Comparison of ENCODE assay signal across 19 cellular contexts in the genomic region with DNA sequence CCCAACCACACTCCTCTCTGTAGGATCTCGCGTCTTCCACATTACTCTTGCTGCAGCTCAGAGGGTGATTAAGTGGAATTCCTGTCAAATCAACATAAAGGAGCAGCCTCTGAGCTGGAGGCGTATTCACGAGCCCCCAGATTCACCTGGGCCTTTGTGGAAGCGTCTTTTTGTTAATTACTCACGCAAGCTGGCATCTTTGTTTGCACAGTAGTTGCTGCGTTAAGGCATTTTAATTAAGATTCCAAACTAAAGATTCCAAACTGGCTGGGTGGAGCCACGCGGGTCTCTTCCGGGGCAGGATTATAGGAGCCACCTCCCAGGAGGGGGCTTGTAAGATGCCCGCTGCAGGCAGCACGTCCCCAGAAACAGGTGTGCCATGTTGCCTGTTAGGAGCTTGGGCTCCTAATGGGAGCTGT. TPM values are rescaled to one million over a fixed set of nuclear protein-coding genes. Genes with fewer than 3 reads are reported as not detected.
A peak's percentile ranks its signal among the peaks of the same experiment; 100 is the strongest.
DNase-seq lines count a peak whose midpoint lies in the region; TF ChIP-seq lines count a peak whose summit lies in the region.
"Had no signal": no experiment of that assay in that cellular context is flagged by ENCODE, and none has a peak within 500 bp of the region (broad histone marks: within the 10 kb centered on the region; RNA-seq: fewer than 3 reads in every experiment).

No MANE protein-coding gene starts in this region.

- no peak for DNase-seq in H9
- DNase-seq in chondrocyte (ENCODE audit: low spot score), result peak; percentile 34
- peak; percentile 48 for DNase-seq in mesendoderm
- peak; percentile 51 for DNase-seq in retina
- no peak for DNase-seq in cardiac septum (ENCODE audit: low spot score)
- DNase-seq in GDM1 (lab: John Stamatoyannopoulos, UW), result no peak
- no peak for DNase-seq in activated T-cell treated with anti-CD3 and anti-CD28 coated beads, Interleukin-2, amount 50 U/mL, for 24 hours
- DNase-seq: AML-193, COR-L47, DMS153, EL, NCI-H1048, NCI-H1436 treated with DMSO at 0.1 percent for 48 hours, NCI-H2029 treated with DMSO at 0.1 percent for 48 hours, NCI-H510A treated with DMSO at 0.1 percent for 48 hours had no signal

- H3K36me3 ChIP-seq in mesendoderm (ENCODE audit: control insufficient read depth, insufficient read depth, low read length), result no peaks in the 10 kb centered on the region

- H4K5ac ChIP-seq in H9 (ENCODE audit: insufficient read length, low read depth, low read length), result no peak overlapping the region
- H4K5ac ChIP-seq in mesendoderm (ENCODE audit: low read length), result no peak overlapping the region

- H2BK20ac ChIP-seq in H9 (ENCODE audit: low read depth, low read length, poor library complexity, severe bottlenecking), result no peak overlapping the region

- no peak overlapping the region for H3K9ac ChIP-seq in H9 (ENCODE audit: extremely low read depth, insufficient read length, low read length)
- H3K9ac ChIP-seq in mesendoderm (ENCODE audit: low read length), result no peak overlapping the region
- H3K9ac ChIP-seq: KMS-11 had no signal

- no peak overlapping the region for H3K4me2 ChIP-seq in H9 (ENCODE audit: insufficient read depth, insufficient read length, low read length)
- H3K4me2 ChIP-seq in mesendoderm (ENCODE audit: low read length), result no peak overlapping the region
- H3K4me2 ChIP-seq: KMS-11 had no signal

- H3K9me3 Mint-ChIP-seq in H9 (no peaks in the 10 kb centered on the region), chondrocyte (ENCODE audit: low read depth) (no peaks in the 10 kb centered on the region)
- no peaks in the 10 kb centered on the region for H3K9me3 Mint-ChIP-seq in activated T-cell treated with anti-CD3 and anti-CD28 coated beads, Interleukin-2, amount 50 U/mL, for 24 hours

- H3K14ac ChIP-seq in H9 (ENCODE audit: insufficient read depth, low read length), result no peak overlapping the region

- no peak overlapping the region for H3T11ph ChIP-seq in H9 (ENCODE audit: low read length)

- no peak overlapping the region for H3K4me3 ChIP-seq in mesendoderm (ENCODE audit: low read length)

- no peak overlapping the region for H2BK12ac ChIP-seq in H9 (ENCODE audit: insufficient read length, low read depth, low read length)

- H2BK15ac ChIP-seq in H9 (ENCODE audit: low read depth, low read length) (no peak overlapping the region), mesendoderm (replicated peaks; ENCODE audit: low read depth) (no peak overlapping the region)

- H3K23me2 ChIP-seq in H9 (ENCODE audit: insufficient read length, low read depth, low read length, poor library complexity, severe bottlenecking), result no peaks in the 10 kb centered on the region

- no peaks in the 10 kb centered on the region for H3K4me1 ChIP-seq in H9 (ENCODE audit: insufficient read depth, low read length)
- H3K4me1 ChIP-seq in mesendoderm (ENCODE audit: control insufficient read depth, low read depth, low read length), result no peaks in the 10 kb centered on the region

- H3K4me3 Mint-ChIP-seq in H9 (no peak overlapping the region; a peak in 2 of 5 replicates), chondrocyte (ENCODE audit: unreplicated experiment) (no peak overlapping the region)
- H3K4me3 Mint-ChIP-seq in activated T-cell treated with anti-CD3 and anti-CD28 coated beads, Interleukin-2, amount 50 U/mL, for 24 hours, result no peak overlapping the region
- H3K4me3 Mint-ChIP-seq: CD14-positive monocyte had no signal

- TF ChIP-seq CTCF in H9 (conservative IDR thresholded peaks at IDR 0.05), result no peak
- no peak for TF ChIP-seq CTCF in chondrocyte (IDR thresholded peaks at IDR 0.05)

- no CpG with 5 or more reads among the region's 12 CpGs for WGBS in H9 (ENCODE audit: extremely low coverage, insufficient read length, low lambda C conversion rate)
- WGBS in mesendoderm (ENCODE audit: extremely low coverage, insufficient coverage, low lambda C conversion rate), result no CpG with 5 or more reads among the region's 12 CpGs

- no peak overlapping the region for H4K8ac ChIP-seq in H9 (replicated peaks; ENCODE audit: insufficient read length, low read depth, low read length)
- H4K8ac ChIP-seq in mesendoderm (ENCODE audit: low read depth, low read length), result no peak overlapping the region

- H3K56ac ChIP-seq in H9 (ENCODE audit: insufficient read length, low read depth, low read length) (no peak overlapping the region), mesendoderm (ENCODE audit: low read length) (no peak overlapping the region)

- H2BK5ac ChIP-seq in H9 (ENCODE audit: insufficient read length, low read length) (no peak overlapping the region), mesendoderm (ENCODE audit: low read length) (no peak overlapping the region)

- no peak overlapping the region for H3K27ac ChIP-seq in H9 (ENCODE audit: insufficient read length, low read depth, low read length)
- H3K27ac ChIP-seq in mesendoderm (ENCODE audit: low read depth, low read length), result no peak overlapping the region
- H3K27ac ChIP-seq: KMS-11 had no signal

- H3K27ac Mint-ChIP-seq in H9 (peak overlapping the region in 2 of 3 experiments; percentile 82 to 91; a peak in 4 of 7 replicates), chondrocyte (ENCODE audit: unreplicated experiment) (no peak overlapping the region)
- no peak overlapping the region for H3K27ac Mint-ChIP-seq in activated T-cell treated with anti-CD3 and anti-CD28 coated beads, Interleukin-2, amount 50 U/mL, for 24 hours
- H3K27ac Mint-ChIP-seq: CD14-positive monocyte had no signal

- H3K4ac ChIP-seq in H9 (ENCODE audit: low read depth, low read length) (no peak overlapping the region), mesendoderm (ENCODE audit: low read depth, low read length) (no peak overlapping the region)

- H3K36me3 Mint-ChIP-seq in H9 (ENCODE audit: insufficient read depth in 1 of 3, low read depth in 3 of 3) (no peaks in the 10 kb centered on the region; a peak in 1 of 7 replicates), chondrocyte (ENCODE audit: low read depth) (no peaks in the 10 kb centered on the region)
- no peaks in the 10 kb centered on the region for H3K36me3 Mint-ChIP-seq in activated T-cell treated with anti-CD3 and anti-CD28 coated beads, Interleukin-2, amount 50 U/mL, for 24 hours (ENCODE audit: low read depth)
- H3K36me3 Mint-ChIP-seq: CD14-positive monocyte had no signal

- H3K27me3 Mint-ChIP-seq in H9 (ENCODE audit: low read depth), result peaks cover 36% of the 10 kb centered on the region
- H3K27me3 Mint-ChIP-seq in chondrocyte (ENCODE audit: low read depth), result peaks cover 25% of the 10 kb centered on the region
- H3K27me3 Mint-ChIP-seq in activated T-cell treated with anti-CD3 and anti-CD28 coated beads, Interleukin-2, amount 50 U/mL, for 24 hours, result peaks cover 45% of the 10 kb centered on the region

- H3K18ac ChIP-seq in H9 (ENCODE audit: insufficient read length, low read depth, low read length), result no peak overlapping the region
- H3K18ac ChIP-seq in mesendoderm (ENCODE audit: low read length), result no peak overlapping the region

- no peak overlapping the region for H2BK120ac ChIP-seq in H9 (ENCODE audit: low read depth, low read length, poor library complexity, severe bottlenecking)
- H2BK120ac ChIP-seq in mesendoderm (ENCODE audit: low read depth, low read length), result no peak overlapping the region

- no peaks in the 10 kb centered on the region for H3K9me3 ChIP-seq in H9 (ENCODE audit: control insufficient read depth, low read depth, low read length)

- H3K23ac ChIP-seq in H9 (ENCODE audit: insufficient read length, low read depth, low read length) (no peak overlapping the region), mesendoderm (ENCODE audit: low read length) (no peak overlapping the region)

- H3K79me2 ChIP-seq in H9 (ENCODE audit: insufficient read depth, low read length) (no peaks in the 10 kb centered on the region), mesendoderm (ENCODE audit: control insufficient read depth, insufficient read depth, low read length) (no peaks in the 10 kb centered on the region)

- H3K27me3 ChIP-seq in H9 (ENCODE audit: insufficient read depth, low read length) (no peaks in the 10 kb centered on the region), mesendoderm (ENCODE audit: insufficient read depth, low read length, poor library complexity) (no peaks in the 10 kb centered on the region)

- no peak overlapping the region for H4K91ac ChIP-seq in H9 (ENCODE audit: insufficient read length, low read depth, low read length)

- H3K4me1 Mint-ChIP-seq in H9, result peaks cover 26 to 50% of the 10 kb centered on the region in 2 experiments
- H3K4me1 Mint-ChIP-seq in chondrocyte (ENCODE audit: low read depth), result no peaks in the 10 kb centered on the region
- no peaks in the 10 kb centered on the region for H3K4me1 Mint-ChIP-seq in activated T-cell treated with anti-CD3 and anti-CD28 coated beads, Interleukin-2, amount 50 U/mL, for 24 hours (ENCODE audit: low read depth)
- H3K4me1 Mint-ChIP-seq: CD14-positive monocyte had no signal

- no peak overlapping the region for H2AFZ ChIP-seq in H9 (ENCODE audit: low read length)

- H3K79me1 ChIP-seq in H9 (ENCODE audit: insufficient read depth, low read depth, low read length, poor library complexity, severe bottlenecking) (no peaks in the 10 kb centered on the region), mesendoderm (ENCODE audit: low read length) (no peaks in the 10 kb centered on the region)

- no peak overlapping the region for H2AK5ac ChIP-seq in H9 (ENCODE audit: insufficient read length, low read length)
- no peak overlapping the region for H2AK5ac ChIP-seq in mesendoderm (ENCODE audit: low read length)

- intact Hi-C loops in cardiac septum (cut with DNase I), result no loop called here

- no peaks in the 10 kb centered on the region for H4K20me1 ChIP-seq in H9 (ENCODE audit: control insufficient read depth, insufficient read depth, insufficient read length)

RNA-seq across cellular contexts. Expression of gene RFPL3, which starts 21.5 kb away (rescaled TPM):
- total RNA-seq in H9 (2021) (not detected in 2 replicates), chondrocyte (not detected in 3 replicates), cardiac septum (not detected)
- polyA plus RNA-seq in mesendoderm (2013, experiment 1 of 2), result 0.07 TPM
- polyA plus RNA-seq in mesendoderm (2013, experiment 2 of 2), result 0.14 TPM
- total RNA-seq: H4, M059J had no signal
- polyA plus RNA-seq: CD14-positive monocyte had no signal

Comparison
In these comparisons a context has a peak if more than half of its experiments do, and no peak if none do; other contexts are left out.
1. DNase-seq: peak in chondrocyte (single experiment), mesendoderm (single experiment) and retina (single experiment); none in H9 (single experiment), cardiac septum (single experiment), GDM1 (single experiment) and activated T-cell treated with anti-CD3 and anti-CD28 coated beads, Interleukin-2, amount 50 U/mL, for 24 hours (single experiment).
2. H3K27ac Mint-ChIP-seq: peak in H9 (2 of 3); none in chondrocyte (single experiment) and activated T-cell treated with anti-CD3 and anti-CD28 coated beads, Interleukin-2, amount 50 U/mL, for 24 hours (single experiment).